Comparison of ENCODE assay signal across 11 cellular contexts in genomic region chr1:108041360-108042143, GRCh38.
DNase-seq lines count a peak whose midpoint lies in the region; ATAC-seq and TF ChIP-seq lines count a peak whose summit lies in the region.
"Had no signal": no experiment of that assay in that cellular context is flagged by ENCODE, and none has a peak within 500 bp of the region (broad histone marks: within the 10 kb centered on the region; RNA-seq: fewer than 3 reads in every experiment).

No MANE protein-coding gene starts in this region.

- H3K36me3 ChIP-seq in gastroesophageal sphincter (no peaks in the 10 kb centered on the region), HAP-1 (replicated peaks) (no peaks in the 10 kb centered on the region)

- 23 to 25% methylated on average over 3 to 7 of the region's 7 CpGs for WGBS in gastroesophageal sphincter (ENCODE audit: low coverage in 1 of 2), 2 donors

- H3K4me1 ChIP-seq in gastroesophageal sphincter (peaks cover 0 to 10% (median 0%) of the 10 kb centered on the region in 3 donors), HAP-1 (no peaks in the 10 kb centered on the region)

- H3K27me3 Mint-ChIP-seq in activated T-cell treated with anti-CD3 and anti-CD28 coated beads, Interleukin-2, amount 50 U/mL, for 4 hours (ENCODE audit: low read depth) = no peaks in the 10 kb centered on the region
- H3K27me3 Mint-ChIP-seq in central memory CD8-positive, alpha-beta T cell = no peaks in the 10 kb centered on the region
- no peaks in the 10 kb centered on the region for H3K27me3 Mint-ChIP-seq in stimulated activated memory B cell treated with anti-CD40 and anti-IgM and Interleukin-4, amounts not matched to agents 10 μg/mL and 1 μg/mL and 100 μg/mL, for 72 hours
- H3K27me3 Mint-ChIP-seq in progenitor cell of endocrine pancreas = peaks cover 59% of the 10 kb centered on the region

- no peak for TF ChIP-seq CTCF in progenitor cell of endocrine pancreas (IDR thresholded peaks at IDR 0.05; ENCODE audit: unreplicated experiment)
- no peak for TF ChIP-seq CTCF in gastroesophageal sphincter (IDR thresholded peaks at IDR 0.05)

- H3K9me3 ChIP-seq in gastroesophageal sphincter (no peaks in the 10 kb centered on the region), HAP-1 (no peaks in the 10 kb centered on the region)

- H3K4me3 ChIP-seq in gastroesophageal sphincter = no peak overlapping the region
- H3K4me3 ChIP-seq in HAP-1 = no peak overlapping the region

- no peaks in the 10 kb centered on the region for H3K36me3 Mint-ChIP-seq in activated T-cell treated with anti-CD3 and anti-CD28 coated beads, Interleukin-2, amount 50 U/mL, for 4 hours (ENCODE audit: insufficient read depth)
- H3K36me3 Mint-ChIP-seq in central memory CD8-positive, alpha-beta T cell (ENCODE audit: insufficient read depth) = no peaks in the 10 kb centered on the region
- no peaks in the 10 kb centered on the region for H3K36me3 Mint-ChIP-seq in stimulated activated memory B cell treated with anti-CD40 and anti-IgM and Interleukin-4, amounts not matched to agents 10 μg/mL and 1 μg/mL and 100 μg/mL, for 72 hours
- no peaks in the 10 kb centered on the region for H3K36me3 Mint-ChIP-seq in progenitor cell of endocrine pancreas (ENCODE audit: insufficient read depth)

- peak overlapping the region; percentile 74 for H3K27ac Mint-ChIP-seq in central memory CD8-positive, alpha-beta T cell (ENCODE audit: low read depth)
- peak overlapping the region; percentile 14 for H3K27ac Mint-ChIP-seq in stimulated activated memory B cell treated with anti-CD40 and anti-IgM and Interleukin-4, amounts not matched to agents 10 μg/mL and 1 μg/mL and 100 μg/mL, for 72 hours
- no peak overlapping the region for H3K27ac Mint-ChIP-seq in progenitor cell of endocrine pancreas

- H3K27me3 ChIP-seq in gastroesophageal sphincter (no peaks in the 10 kb centered on the region), HAP-1 (ENCODE audit: low read depth) (no peaks in the 10 kb centered on the region)

- no peak overlapping the region for H3K4me3 Mint-ChIP-seq in activated T-cell treated with anti-CD3 and anti-CD28 coated beads, Interleukin-2, amount 50 U/mL, for 4 hours
- H3K4me3 Mint-ChIP-seq in central memory CD8-positive, alpha-beta T cell = peak overlapping the region; percentile 17
- no peak overlapping the region for H3K4me3 Mint-ChIP-seq in stimulated activated memory B cell treated with anti-CD40 and anti-IgM and Interleukin-4, amounts not matched to agents 10 μg/mL and 1 μg/mL and 100 μg/mL, for 72 hours
- no peak overlapping the region for H3K4me3 Mint-ChIP-seq in progenitor cell of endocrine pancreas (ENCODE audit: low read depth)

- no peak for TF ChIP-seq POLR2A in gastroesophageal sphincter (IDR thresholded peaks at IDR 0.05)

- ATAC-seq in activated T-cell treated with anti-CD3 and anti-CD28 coated beads, Interleukin-2, amount 50 U/mL, for 4 hours = peak; percentile 77 to 79
- ATAC-seq in central memory CD8-positive, alpha-beta T cell (replicated peaks; ENCODE audit: extremely low read depth, poor library complexity, severe bottlenecking) = peak; percentile 67
- peak; percentile 64 for ATAC-seq in stimulated activated memory B cell treated with anti-CD40 and anti-IgM and Interleukin-4, amounts not matched to agents 10 μg/mL and 1 μg/mL and 100 μg/mL, for 72 hours
- ATAC-seq in gastroesophageal sphincter = no peak

- DNase-seq in activated T-cell treated with anti-CD3 and anti-CD28 coated beads, Interleukin-2, amount 50 U/mL, for 4 hours = no peak
- no peak for DNase-seq in activated T-cell treated with anti-CD3 and anti-CD28 coated beads, Interleukin-2, amount 50 U/mL, for 1 hour
- DNase-seq in NCI-H446 treated with DMSO at 0.1 percent for 48 hours (lab: John Stamatoyannopoulos, UW) (peak; percentile 58), progenitor cell of endocrine pancreas (ENCODE audit: low spot score, unreplicated experiment) (no peak), HAP-1 (ENCODE audit: low spot score in 2 of 2) (no peak)
- DNase-seq in central memory CD8-positive, alpha-beta T cell (ENCODE audit: low spot score in 2 of 2) = no peak
- DNase-seq: activated CD4-positive, alpha-beta T cell treated with anti-CD3 and anti-CD28 coated beads, Interleukin-2, amount 50 U/mL, for 4 hours; SIG-M5; stimulated activated CD8-positive, alpha-beta memory T cell treated with anti-CD3 and anti-CD28 coated beads, Interleukin-4, amount 100 ng/mL, for 48 hours had no signal

- H3K9me3 Mint-ChIP-seq in activated T-cell treated with anti-CD3 and anti-CD28 coated beads, Interleukin-2, amount 50 U/mL, for 4 hours = no peaks in the 10 kb centered on the region
- H3K9me3 Mint-ChIP-seq in central memory CD8-positive, alpha-beta T cell = no peaks in the 10 kb centered on the region
- H3K9me3 Mint-ChIP-seq in stimulated activated memory B cell treated with anti-CD40 and anti-IgM and Interleukin-4, amounts not matched to agents 10 μg/mL and 1 μg/mL and 100 μg/mL, for 72 hours = no peaks in the 10 kb centered on the region
- H3K9me3 Mint-ChIP-seq in progenitor cell of endocrine pancreas (ENCODE audit: low read depth) = no peaks in the 10 kb centered on the region

- in situ Hi-C loops in HAP-1 (cut with MboI; ENCODE audit: low sequenced_read_pairs) = no loop called here

- no peak overlapping the region for H3K27ac ChIP-seq in gastroesophageal sphincter

- TF ChIP-seq EP300 in gastroesophageal sphincter (IDR thresholded peaks at IDR 0.05) = no peak

- peaks cover 21% of the 10 kb centered on the region for H3K4me1 Mint-ChIP-seq in activated T-cell treated with anti-CD3 and anti-CD28 coated beads, Interleukin-2, amount 50 U/mL, for 4 hours (ENCODE audit: low read depth)
- H3K4me1 Mint-ChIP-seq in central memory CD8-positive, alpha-beta T cell = peaks cover 27% of the 10 kb centered on the region
- peaks cover 33% of the 10 kb centered on the region for H3K4me1 Mint-ChIP-seq in stimulated activated memory B cell treated with anti-CD40 and anti-IgM and Interleukin-4, amounts not matched to agents 10 μg/mL and 1 μg/mL and 100 μg/mL, for 72 hours
- peaks cover 13% of the 10 kb centered on the region for H3K4me1 Mint-ChIP-seq in progenitor cell of endocrine pancreas (ENCODE audit: low read depth)
